ENCODE assay signal across 33 cellular contexts in the genomic region with DNA sequence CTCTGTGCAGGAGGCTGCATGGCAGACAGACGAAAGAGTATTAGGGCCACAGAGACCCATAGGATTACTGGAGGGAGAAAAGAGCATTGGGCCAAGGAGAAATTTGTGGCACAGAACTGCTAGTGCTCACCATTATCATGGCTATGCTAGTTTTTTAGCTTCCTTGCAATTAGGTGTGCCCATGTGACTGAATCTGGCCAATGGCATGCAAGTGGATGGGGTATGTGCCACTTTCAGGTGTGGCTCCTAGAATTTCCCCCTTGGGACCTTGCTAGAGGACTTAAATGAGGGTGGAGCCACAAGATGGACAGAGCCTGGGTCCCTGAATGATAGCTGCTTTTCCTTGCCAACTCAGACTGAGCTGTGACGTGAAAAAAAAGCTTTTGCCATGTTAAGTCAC.
"Had no signal": no experiment of that assay in that cellular context is flagged by ENCODE, and none has a peak within 500 bp of the region (broad histone marks: within the 10 kb centered on the region; RNA-seq: fewer than 3 reads in every experiment).

No MANE protein-coding gene starts in this region.

- H3K4me3 Mint-ChIP-seq: activated CD4-positive, alpha-beta memory T cell treated with anti-CD3 and anti-CD28 coated beads for 36 hours; activated CD4-positive, alpha-beta T cell treated with anti-CD3 and anti-CD28 coated beads for 36 hours; activated CD4-positive, alpha-beta T cell treated with anti-CD3 and anti-CD28 coated beads, Interleukin-2, amount 10 ng/mL, durations not matched to agents 24 days and 14 days; activated CD8-positive, alpha-beta memory T cell treated with anti-CD3 and anti-CD28 coated beads, Interleukin-2, amount 10 ng/mL, durations not matched to agents 7 days and 5 days; activated CD8-positive, alpha-beta T cell treated with anti-CD3 and anti-CD28 coated beads, Interleukin-2, amount 10 ng/mL, durations not matched to agents 7 days and 5 days; activated naive CD8-positive, alpha-beta T cell; activated T-helper 1 cell treated with anti-CD3 and anti-CD28 coated beads, Interleukin-12 subunit alpha, Interleukin-12 subunit beta, Interleukin-2, Interleukin-4 antibody, amounts not matched to agents 30 ng/mL and 10 ng/mL and 1 ng/mL, durations not matched to agents 14 hours and 24 hours and 36 hours; effector memory CD8-positive, alpha-beta T cell; T-helper 2 cell treated with Interferon-gamma antibody and Interleukin-4, amounts not matched to agents 5 μg/mL and 100 μg/mL, for 36 hours had no signal

- H3K27me3 Mint-ChIP-seq: activated CD4-positive, alpha-beta memory T cell treated with anti-CD3 and anti-CD28 coated beads for 36 hours; activated CD4-positive, alpha-beta T cell treated with anti-CD3 and anti-CD28 coated beads, Interleukin-2, amount 10 ng/mL, durations not matched to agents 24 days and 14 days; activated CD8-positive, alpha-beta memory T cell treated with anti-CD3 and anti-CD28 coated beads, Interleukin-2, amount 10 ng/mL, durations not matched to agents 7 days and 5 days; effector memory CD8-positive, alpha-beta T cell had no signal

- H3K4me3 ChIP-seq: esophagus muscularis mucosa, gastrocnemius medialis, heart right ventricle, hepatocyte had no signal

- H3K4me1 Mint-ChIP-seq: activated CD4-positive, alpha-beta T cell treated with anti-CD3 and anti-CD28 coated beads for 36 hours; activated CD4-positive, alpha-beta T cell treated with anti-CD3 and anti-CD28 coated beads, Interleukin-2, amount 10 ng/mL, durations not matched to agents 24 days and 14 days; activated CD8-positive, alpha-beta memory T cell treated with anti-CD3 and anti-CD28 coated beads, Interleukin-2, amount 10 ng/mL, durations not matched to agents 7 days and 5 days had no signal

- H3K79me2 ChIP-seq: hepatocyte had no signal

- H3K36me3 Mint-ChIP-seq: activated CD4-positive, alpha-beta memory T cell treated with anti-CD3 and anti-CD28 coated beads for 36 hours; activated CD8-positive, alpha-beta memory T cell treated with anti-CD3 and anti-CD28 coated beads, Interleukin-2, amount 10 ng/mL, durations not matched to agents 7 days and 5 days; activated naive CD8-positive, alpha-beta T cell had no signal

- H2AFZ ChIP-seq: hepatocyte had no signal

- H3K4me2 ChIP-seq: hepatocyte had no signal

- H3K9me3 Mint-ChIP-seq: activated CD4-positive, alpha-beta T cell treated with anti-CD3 and anti-CD28 coated beads, Interleukin-2, amount 10 ng/mL, durations not matched to agents 24 days and 14 days; activated T-helper 1 cell treated with anti-CD3 and anti-CD28 coated beads, Interleukin-12 subunit alpha, Interleukin-12 subunit beta, Interleukin-2, Interleukin-4 antibody, amounts not matched to agents 30 ng/mL and 10 ng/mL and 1 ng/mL, durations not matched to agents 14 hours and 24 hours and 36 hours; T-helper 2 cell treated with Interferon-gamma antibody and Interleukin-4, amounts not matched to agents 5 μg/mL and 100 μg/mL, for 36 hours had no signal

- H3K9me3 ChIP-seq: gastrocnemius medialis had no signal

- H3K4me1 ChIP-seq: foreskin keratinocyte, gastrocnemius medialis had no signal

- H3K36me3 ChIP-seq: esophagus muscularis mucosa, gastrocnemius medialis, heart right ventricle, WERI-Rb-1 had no signal

- H3K27ac ChIP-seq: esophagus muscularis mucosa, foreskin keratinocyte, gastrocnemius medialis, heart right ventricle, WERI-Rb-1 had no signal

- H3K27me3 ChIP-seq: esophagus muscularis mucosa, gastrocnemius medialis, hepatocyte had no signal

- H3K27ac Mint-ChIP-seq: activated CD4-positive, alpha-beta memory T cell treated with anti-CD3 and anti-CD28 coated beads for 36 hours; activated CD4-positive, alpha-beta T cell treated with anti-CD3 and anti-CD28 coated beads for 36 hours; activated CD4-positive, alpha-beta T cell treated with anti-CD3 and anti-CD28 coated beads, Interleukin-2, amount 10 ng/mL, durations not matched to agents 24 days and 14 days; activated CD8-positive, alpha-beta memory T cell treated with anti-CD3 and anti-CD28 coated beads, Interleukin-2, amount 10 ng/mL, durations not matched to agents 7 days and 5 days; activated CD8-positive, alpha-beta T cell treated with anti-CD3 and anti-CD28 coated beads, Interleukin-2, amount 10 ng/mL, durations not matched to agents 7 days and 5 days; activated naive CD8-positive, alpha-beta T cell; activated T-helper 1 cell treated with anti-CD3 and anti-CD28 coated beads, Interleukin-12 subunit alpha, Interleukin-12 subunit beta, Interleukin-2, Interleukin-4 antibody, amounts not matched to agents 30 ng/mL and 10 ng/mL and 1 ng/mL, durations not matched to agents 14 hours and 24 hours and 36 hours; effector memory CD8-positive, alpha-beta T cell; T-helper 2 cell treated with Interferon-gamma antibody and Interleukin-4, amounts not matched to agents 5 μg/mL and 100 μg/mL, for 36 hours had no signal

- DNase-seq: activated CD4-positive, alpha-beta memory T cell treated with anti-CD3 and anti-CD28 coated beads for 36 hours; activated CD4-positive, alpha-beta T cell treated with anti-CD3 and anti-CD28 coated beads for 36 hours; activated CD4-positive, alpha-beta T cell treated with anti-CD3 and anti-CD28 coated beads, Interleukin-2, amount 10 ng/mL, durations not matched to agents 24 days and 14 days; activated CD4-positive, CD25-positive, alpha-beta regulatory T cell; activated CD4-positive, CD25-positive, alpha-beta regulatory T cell treated with anti-CD3 and anti-CD28 coated beads, Interleukin-2, amount 50 U/mL, for 72 hours; activated CD8-positive, alpha-beta memory T cell treated with anti-CD3 and anti-CD28 coated beads, Interleukin-2, amount 10 ng/mL, durations not matched to agents 7 days and 5 days; activated CD8-positive, alpha-beta memory T cell treated with anti-CD3 and anti-CD28 coated beads, Interleukin-2, amount 50 U/mL, for 4 hours; activated CD8-positive, alpha-beta T cell treated with anti-CD3 and anti-CD28 coated beads, Interleukin-2, amount 10 ng/mL, durations not matched to agents 7 days and 5 days; activated gamma-delta T cell; activated naive CD4-positive, alpha-beta T cell; activated naive CD4-positive, alpha-beta T cell treated with anti-CD3 and anti-CD28 coated beads, Interleukin-2, amount 50 U/mL, for 16 hours; activated T-cell treated with anti-CD3 and anti-CD28 coated beads, Interleukin-2, amount 50 U/mL, for 1 hour; activated T-cell treated with anti-CD3 and anti-CD28 coated beads, Interleukin-2, amount 50 U/mL, for 48 hours; amniotic stem cell; anterior cingulate cortex; caudate nucleus; cortex of kidney; dermis blood vessel endothelial cell; effector CD4-positive, alpha-beta T cell; effector memory CD8-positive, alpha-beta T cell; erythroblast; foreskin keratinocyte; gastrocnemius medialis; heart right ventricle; T1000; WERI-Rb-1 had no signal

- FAIRE-seq: astrocyte, colon had no signal

- ATAC-seq: activated CD4-positive, alpha-beta T cell treated with anti-CD3 and anti-CD28 coated beads for 36 hours; activated CD8-positive, alpha-beta memory T cell treated with anti-CD3 and anti-CD28 coated beads, Interleukin-2, amount 10 ng/mL, durations not matched to agents 7 days and 5 days; activated CD8-positive, alpha-beta T cell treated with anti-CD3 and anti-CD28 coated beads, Interleukin-2, amount 10 ng/mL, durations not matched to agents 7 days and 5 days; effector memory CD8-positive, alpha-beta T cell; foreskin keratinocyte; gastrocnemius medialis; heart right ventricle had no signal
